2 cellular contexts compared by ENCODE assay signal in genomic region chr3:169774186-169774585, GRCh38.
TF ChIP-seq lines count a peak whose summit lies in the region.

No MANE protein-coding gene starts in this region.

TF ChIP-seq in HepG2, 621 proteins besides CTCF, POLR2A, EP300 and RAD21:
- TF ChIP-seq NCOR1 (IDR thresholded peaks at IDR 0.05; ENCODE audit: borderline replicate concordance, low read length) (no peak), GATA4 (IDR thresholded peaks at IDR 0.05; ENCODE audit: borderline replicate concordance, low read depth) (no peak), NFIC (IDR thresholded peaks at IDR 0.05; ENCODE audit: low read length) (no peak), ZNF513 (CRISPR knock-in tag; conservative IDR thresholded peaks at IDR 0.05) (no peak), NFKB2 (CRISPR knock-in tag; IDR thresholded peaks at IDR 0.05; ENCODE audit: borderline replicate concordance) (no peak)
TF ChIP-seq in HepG2: peak in this region for 0.

TF ChIP-seq in GM12891, 5 proteins besides CTCF, POLR2A, EP300 and RAD21:
- TF ChIP-seq TAF1 (IDR thresholded peaks at IDR 0.05; ENCODE audit: low read depth, low read length), result no peak
- TF ChIP-seq SPI1 (IDR thresholded peaks at IDR 0.05; ENCODE audit: low read depth, low read length), result no peak
- TF ChIP-seq POLR2AphosphoS5 (IDR thresholded peaks at IDR 0.05; ENCODE audit: low read depth, low read length), result no peak
- no peak for TF ChIP-seq POU2F2 (IDR thresholded peaks at IDR 0.05; ENCODE audit: low read depth, low read length)
- TF ChIP-seq PAX5 (IDR thresholded peaks at IDR 0.05; ENCODE audit: insufficient read depth, low read length, severe bottlenecking), result no peak
